Comparison of ENCODE assay signal across 1 cellular context in genomic region chr1:31881698-31882000, GRCh38.
TF ChIP-seq lines count a peak whose summit lies in the region.

No MANE protein-coding gene starts in this region.

TF ChIP-seq in HepG2, 621 proteins besides CTCF, POLR2A, EP300 and RAD21 (continued from another document and continues in another):
- no peak for TF ChIP-seq FOXP1 (IDR thresholded peaks at IDR 0.05)
- TF ChIP-seq FOXP1 (CRISPR knock-in tag; IDR thresholded peaks at IDR 0.05) = peak; percentile 31; the same call in 1 of the 2 replicates
- TF ChIP-seq ZMYM3 (CRISPR knock-in tag; IDR thresholded peaks at IDR 0.05) = peak; percentile 74
- no peak for TF ChIP-seq CBX1 (IDR thresholded peaks at IDR 0.05; ENCODE audit: low read depth)
- no peak for TF ChIP-seq BHLHE40 (IDR thresholded peaks at IDR 0.05; ENCODE audit: low read length)
- TF ChIP-seq, protein P1, sequence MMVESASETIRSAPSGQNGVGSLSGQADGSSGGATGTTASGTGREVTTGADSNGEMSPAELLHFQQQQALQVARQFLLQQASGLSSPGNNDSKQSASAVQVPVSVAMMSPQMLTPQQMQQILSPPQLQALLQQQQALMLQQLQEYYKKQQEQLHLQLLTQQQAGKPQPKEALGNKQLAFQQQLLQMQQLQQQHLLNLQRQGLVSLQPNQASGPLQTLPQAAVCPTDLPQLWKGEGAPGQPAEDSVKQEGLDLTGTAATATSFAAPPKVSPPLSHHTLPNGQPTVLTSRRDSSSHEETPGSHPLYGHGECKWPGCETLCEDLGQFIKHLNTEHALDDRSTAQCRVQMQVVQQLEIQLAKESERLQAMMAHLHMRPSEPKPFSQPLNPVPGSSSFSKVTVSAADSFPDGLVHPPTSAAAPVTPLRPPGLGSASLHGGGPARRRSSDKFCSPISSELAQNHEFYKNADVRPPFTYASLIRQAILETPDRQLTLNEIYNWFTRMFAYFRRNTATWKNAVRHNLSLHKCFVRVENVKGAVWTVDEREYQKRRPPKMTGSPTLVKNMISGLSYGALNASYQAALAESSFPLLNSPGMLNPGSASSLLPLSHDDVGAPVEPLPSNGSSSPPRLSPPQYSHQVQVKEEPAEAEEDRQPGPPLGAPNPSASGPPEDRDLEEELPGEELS (CRISPR knock-in tag; IDR thresholded peaks at IDR 0.05) = peak; percentile 44; the same call in 1 of the 2 replicates
- TF ChIP-seq, protein P2, sequence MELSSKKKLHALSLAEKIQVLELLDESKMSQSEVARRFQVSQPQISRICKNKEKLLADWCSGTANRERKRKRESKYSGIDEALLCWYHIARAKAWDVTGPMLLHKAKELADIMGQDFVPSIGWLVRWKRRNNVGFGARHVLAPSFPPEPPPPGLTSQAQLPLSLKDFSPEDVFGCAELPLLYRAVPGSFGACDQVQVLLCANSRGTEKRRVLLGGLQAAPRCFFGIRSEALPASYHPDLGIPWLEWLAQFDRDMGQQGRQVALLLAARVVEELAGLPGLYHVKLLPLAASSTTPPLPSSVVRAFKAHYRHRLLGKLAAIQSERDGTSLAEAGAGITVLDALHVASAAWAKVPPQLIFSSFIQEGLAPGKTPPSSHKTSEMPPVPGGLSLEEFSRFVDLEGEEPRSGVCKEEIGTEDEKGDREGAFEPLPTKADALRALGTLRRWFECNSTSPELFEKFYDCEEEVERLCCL (CRISPR knock-in tag; IDR thresholded peaks at IDR 0.05; ENCODE audit: borderline replicate concordance) = no peak
- TF ChIP-seq ZNF264 (CRISPR knock-in tag; IDR thresholded peaks at IDR 0.05) = no peak
- no peak for TF ChIP-seq YEATS4 (CRISPR knock-in tag; IDR thresholded peaks at IDR 0.05; ENCODE audit: borderline replicate concordance)
- no peak for TF ChIP-seq HOXD1 (CRISPR knock-in tag; IDR thresholded peaks at IDR 0.05)
- no peak for TF ChIP-seq HNRNPK (IDR thresholded peaks at IDR 0.05; ENCODE audit: low read depth, low read length, poor library complexity, severe bottlenecking)
- TF ChIP-seq, protein P3, sequence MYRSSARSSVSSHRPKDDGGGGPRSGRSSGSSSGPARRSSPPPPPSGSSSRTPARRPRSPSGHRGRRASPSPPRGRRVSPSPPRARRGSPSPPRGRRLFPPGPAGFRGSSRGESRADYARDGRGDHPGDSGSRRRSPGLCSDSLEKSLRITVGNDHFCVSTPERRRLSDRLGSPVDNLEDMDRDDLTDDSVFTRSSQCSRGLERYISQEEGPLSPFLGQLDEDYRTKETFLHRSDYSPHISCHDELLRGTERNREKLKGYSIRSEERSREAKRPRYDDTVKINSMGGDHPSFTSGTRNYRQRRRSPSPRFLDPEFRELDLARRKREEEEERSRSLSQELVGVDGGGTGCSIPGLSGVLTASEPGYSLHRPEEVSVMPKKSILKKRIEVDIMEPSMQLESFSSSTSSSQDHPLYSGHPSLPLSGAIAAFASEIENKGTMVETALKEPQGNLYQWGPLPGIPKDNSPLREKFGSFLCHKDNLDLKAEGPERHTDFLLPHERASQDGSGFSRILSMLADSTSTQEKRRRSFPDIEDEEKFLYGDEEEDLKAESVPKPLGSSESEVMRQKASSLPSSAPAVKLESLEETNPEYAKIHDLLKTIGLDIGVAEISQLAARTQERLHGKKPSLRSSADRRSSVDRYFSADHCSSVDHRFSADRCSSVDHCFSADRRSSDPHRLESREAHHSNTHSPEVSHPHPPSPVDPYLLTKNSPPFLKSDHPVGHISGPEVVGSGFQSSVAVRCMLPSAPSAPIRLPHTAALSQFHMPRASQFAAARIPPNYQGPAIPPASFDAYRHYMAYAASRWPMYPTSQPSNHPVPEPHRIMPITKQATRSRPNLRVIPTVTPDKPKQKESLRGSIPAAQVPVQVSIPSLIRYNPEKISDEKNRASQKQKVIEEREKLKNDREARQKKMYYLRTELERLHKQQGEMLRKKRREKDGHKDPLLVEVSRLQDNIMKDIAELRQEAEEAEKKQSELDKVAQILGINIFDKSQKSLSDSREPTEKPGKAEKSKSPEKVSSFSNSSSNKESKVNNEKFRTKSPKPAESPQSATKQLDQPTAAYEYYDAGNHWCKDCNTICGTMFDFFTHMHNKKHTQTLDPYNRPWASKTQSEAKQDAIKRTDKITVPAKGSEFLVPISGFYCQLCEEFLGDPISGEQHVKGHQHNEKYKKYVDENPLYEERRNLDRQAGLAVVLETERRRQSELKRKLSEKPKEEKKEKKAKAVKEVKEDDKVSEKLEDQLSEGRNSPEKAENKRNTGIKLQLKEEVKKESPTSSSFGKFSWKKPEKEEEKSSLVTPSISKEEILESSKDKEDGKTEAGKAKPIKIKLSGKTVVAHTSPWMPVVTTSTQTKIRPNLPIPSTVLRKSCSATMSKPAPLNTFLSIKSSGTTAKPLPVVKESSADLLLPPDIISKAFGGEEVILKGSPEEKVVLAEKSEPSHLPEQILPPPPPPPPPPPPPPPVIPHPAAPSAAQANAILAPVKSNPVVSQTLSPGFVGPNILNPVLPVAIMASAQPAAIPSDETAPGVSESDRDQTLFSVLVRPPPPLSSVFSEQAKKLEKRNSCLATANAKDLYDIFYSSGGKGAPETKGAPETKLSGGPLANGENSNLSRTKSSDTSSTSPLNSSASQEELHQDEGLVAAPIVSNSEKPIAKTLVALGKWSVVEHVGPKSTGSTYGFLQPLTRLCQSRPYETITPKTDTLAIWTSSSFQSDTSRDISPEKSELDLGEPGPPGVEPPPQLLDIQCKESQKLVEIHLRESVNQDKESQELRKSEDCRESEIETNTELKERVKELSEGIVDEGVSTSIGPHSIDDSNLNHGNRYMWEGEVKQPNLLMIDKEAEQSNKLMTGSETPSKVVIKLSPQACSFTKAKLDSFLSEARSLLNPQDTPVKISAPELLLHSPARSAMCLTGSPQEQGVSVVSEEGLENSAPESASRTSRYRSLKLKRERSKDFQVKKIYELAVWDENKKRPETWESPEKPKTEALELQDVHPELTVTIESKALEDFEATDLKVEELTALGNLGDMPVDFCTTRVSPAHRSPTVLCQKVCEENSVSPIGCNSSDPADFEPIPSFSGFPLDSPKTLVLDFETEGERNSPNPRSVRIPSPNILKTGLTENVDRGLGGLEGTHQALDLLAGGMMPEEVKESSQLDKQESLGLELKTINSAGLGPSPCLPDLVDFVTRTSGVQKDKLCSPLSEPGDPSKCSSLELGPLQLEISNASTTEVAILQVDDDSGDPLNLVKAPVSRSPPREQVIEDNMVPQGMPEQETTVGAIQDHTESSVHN (CRISPR knock-in tag; IDR thresholded peaks at IDR 0.05) = no peak
- no peak for TF ChIP-seq SCMH1 (CRISPR knock-in tag; IDR thresholded peaks at IDR 0.05; ENCODE audit: borderline replicate concordance)
- TF ChIP-seq PPARG (CRISPR knock-in tag; conservative IDR thresholded peaks at IDR 0.05) = no peak
- TF ChIP-seq ZNF33B (CRISPR knock-in tag; IDR thresholded peaks at IDR 0.05) = no peak
- no peak for TF ChIP-seq KAT2B (IDR thresholded peaks at IDR 0.05; ENCODE audit: borderline replicate concordance, low read depth, low read length)
- TF ChIP-seq ASH2L (IDR thresholded peaks at IDR 0.05; ENCODE audit: insufficient read length, low read depth, low read length) = no peak
- TF ChIP-seq, protein P4, sequence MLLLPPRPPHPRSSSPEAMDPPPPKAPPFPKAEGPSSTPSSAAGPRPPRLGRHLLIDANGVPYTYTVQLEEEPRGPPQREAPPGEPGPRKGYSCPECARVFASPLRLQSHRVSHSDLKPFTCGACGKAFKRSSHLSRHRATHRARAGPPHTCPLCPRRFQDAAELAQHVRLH (CRISPR knock-in tag; IDR thresholded peaks at IDR 0.05; ENCODE audit: borderline replicate concordance, low read depth) = no peak
- 0 out of 2 replicates have a peak, but pooled peaks have one; percentile 21 for TF ChIP-seq CBX5 (CRISPR knock-in tag; IDR thresholded peaks at IDR 0.05; ENCODE audit: borderline replicate concordance)
- TF ChIP-seq ZNF337 (CRISPR knock-in tag; IDR thresholded peaks at IDR 0.05; ENCODE audit: borderline replicate concordance, low read depth) = no peak
- TF ChIP-seq ZNF12 (CRISPR knock-in tag; IDR thresholded peaks at IDR 0.05) = peak; percentile 32; the same call in 1 of the 2 replicates
- no peak for TF ChIP-seq MBD4 (IDR thresholded peaks at IDR 0.05; ENCODE audit: borderline replicate concordance, low read length)
- peak; percentile 62 for TF ChIP-seq MED1 (CRISPR knock-in tag; IDR thresholded peaks at IDR 0.05)
- TF ChIP-seq NCOA2 (CRISPR knock-in tag; IDR thresholded peaks at IDR 0.05) = no peak
- TF ChIP-seq ZNF614 (CRISPR knock-in tag; IDR thresholded peaks at IDR 0.05; ENCODE audit: borderline replicate concordance) = no peak
- peak; percentile 5; the same call in 1 of the 2 replicates for TF ChIP-seq ZNF788 (CRISPR knock-in tag; IDR thresholded peaks at IDR 0.05; ENCODE audit: borderline replicate concordance)
- no peak for TF ChIP-seq RCOR2 (CRISPR knock-in tag; IDR thresholded peaks at IDR 0.05)
- no peak for TF ChIP-seq ZNF720 (CRISPR knock-in tag; IDR thresholded peaks at IDR 0.05)
- TF ChIP-seq, protein P5, sequence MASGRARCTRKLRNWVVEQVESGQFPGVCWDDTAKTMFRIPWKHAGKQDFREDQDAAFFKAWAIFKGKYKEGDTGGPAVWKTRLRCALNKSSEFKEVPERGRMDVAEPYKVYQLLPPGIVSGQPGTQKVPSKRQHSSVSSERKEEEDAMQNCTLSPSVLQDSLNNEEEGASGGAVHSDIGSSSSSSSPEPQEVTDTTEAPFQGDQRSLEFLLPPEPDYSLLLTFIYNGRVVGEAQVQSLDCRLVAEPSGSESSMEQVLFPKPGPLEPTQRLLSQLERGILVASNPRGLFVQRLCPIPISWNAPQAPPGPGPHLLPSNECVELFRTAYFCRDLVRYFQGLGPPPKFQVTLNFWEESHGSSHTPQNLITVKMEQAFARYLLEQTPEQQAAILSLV (CRISPR knock-in tag; IDR thresholded peaks at IDR 0.05; ENCODE audit: borderline replicate concordance) = no peak
- TF ChIP-seq TFE3 (CRISPR knock-in tag; IDR thresholded peaks at IDR 0.05) = no peak
- no peak for TF ChIP-seq ZNF142 (CRISPR knock-in tag; IDR thresholded peaks at IDR 0.05)
- TF ChIP-seq ZFY (CRISPR knock-in tag; IDR thresholded peaks at IDR 0.05) = no peak
- TF ChIP-seq HBP1 (CRISPR knock-in tag; IDR thresholded peaks at IDR 0.05; ENCODE audit: low read depth) = no peak
- no peak for TF ChIP-seq GATA4 (IDR thresholded peaks at IDR 0.05; ENCODE audit: borderline replicate concordance, low read depth)
